In the genomic region with DNA sequence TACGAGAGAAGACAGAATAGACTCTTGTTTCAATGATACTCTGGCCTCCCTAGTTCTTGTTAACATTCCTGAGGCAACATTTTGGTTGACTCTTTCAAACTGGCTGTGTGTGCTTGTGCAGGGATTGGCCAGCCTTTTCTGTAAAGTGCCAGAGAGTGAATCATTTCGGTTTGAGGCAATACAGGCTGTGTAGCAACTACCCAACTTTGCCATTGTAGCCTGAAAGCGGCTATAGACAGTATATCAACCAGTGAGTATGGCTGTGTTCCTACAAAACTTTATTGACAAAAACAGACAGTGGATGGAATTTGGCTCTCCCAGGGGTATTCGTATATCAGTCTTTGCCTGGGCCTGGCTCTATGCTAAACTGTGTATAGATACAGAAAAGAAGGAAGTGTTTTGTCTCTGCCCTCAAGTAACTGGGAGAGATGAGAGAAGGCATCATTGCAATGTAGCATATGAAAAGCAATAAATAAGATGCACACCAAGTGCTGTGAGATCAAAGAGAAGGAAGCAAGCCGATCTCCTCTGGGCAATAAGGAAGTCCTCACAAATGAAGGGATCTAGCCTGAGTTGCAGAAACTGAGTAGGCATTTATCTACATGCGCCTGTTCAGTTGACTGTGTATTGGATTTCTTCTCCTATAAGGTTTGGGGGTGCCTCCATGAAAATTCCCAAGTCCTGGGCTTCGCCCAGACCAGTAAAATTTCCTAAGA, we compare ENCODE assay signal across 9 cellular contexts.
DNase-seq lines count a peak whose midpoint lies in the region; ATAC-seq, FAIRE-seq and TF ChIP-seq lines count a peak whose summit lies in the region.
"Had no signal": no experiment of that assay in that cellular context is flagged by ENCODE, and none has a peak within 500 bp of the region (broad histone marks: within the 10 kb centered on the region; RNA-seq: fewer than 3 reads in every experiment).

No MANE protein-coding gene starts in this region.

- in situ Hi-C loops in astrocyte of the cerebellum (cut with HindIII; ENCODE audit: low sequenced_read_pairs) = no loop called here

- TF ChIP-seq CTCF in astrocyte of the cerebellum (IDR thresholded peaks at IDR 0.05; ENCODE audit: low read depth, low read length, missing control alignments) (no peak), type B pancreatic cell (conservative IDR thresholded peaks at IDR 0.05) (no peak), glutamatergic neuron (IDR thresholded peaks at IDR 0.05; ENCODE audit: partially characterized antibody, unreplicated experiment) (no peak)

- peaks cover 21% of the 10 kb centered on the region for H3K4me1 Mint-ChIP-seq in type B pancreatic cell (ENCODE audit: unreplicated experiment)
- H3K4me1 Mint-ChIP-seq in glutamatergic neuron (ENCODE audit: low read depth, unreplicated experiment) = peaks cover 21% of the 10 kb centered on the region
- H3K4me1 Mint-ChIP-seq: central memory CD8-positive, alpha-beta T cell had no signal

- no peak for ATAC-seq in HG02610 (IDR thresholded peaks at IDR 0.05; ENCODE audit: unreplicated experiment)
- no peak for ATAC-seq in GM21381 (IDR thresholded peaks at IDR 0.05; ENCODE audit: unreplicated experiment)

- H3K27me3 Mint-ChIP-seq in type B pancreatic cell = no peaks in the 10 kb centered on the region
- H3K27me3 Mint-ChIP-seq in glutamatergic neuron (ENCODE audit: unreplicated experiment) = peaks cover 3% of the 10 kb centered on the region
- H3K27me3 Mint-ChIP-seq: central memory CD8-positive, alpha-beta T cell had no signal

- peak overlapping the region; percentile 11 for H3K27ac Mint-ChIP-seq in type B pancreatic cell
- no peak overlapping the region for H3K27ac Mint-ChIP-seq in glutamatergic neuron (ENCODE audit: unreplicated experiment)

- H3K4me3 Mint-ChIP-seq in type B pancreatic cell (no peak overlapping the region), glutamatergic neuron (ENCODE audit: unreplicated experiment) (no peak overlapping the region)
- H3K4me3 Mint-ChIP-seq: central memory CD8-positive, alpha-beta T cell had no signal

- FAIRE-seq in HTR-8/SVneo (lab: Jason Lieb, UNC) = no peak

- no peak overlapping the region for H3K4me3 ChIP-seq in astrocyte of the cerebellum (ENCODE audit: low read depth, low read length)

- no peaks in the 10 kb centered on the region for H3K36me3 Mint-ChIP-seq in type B pancreatic cell
- no peaks in the 10 kb centered on the region for H3K36me3 Mint-ChIP-seq in glutamatergic neuron (ENCODE audit: unreplicated experiment)

- no peaks in the 10 kb centered on the region for H3K9me3 Mint-ChIP-seq in type B pancreatic cell
- H3K9me3 Mint-ChIP-seq in glutamatergic neuron (ENCODE audit: unreplicated experiment) = peaks cover 4% of the 10 kb centered on the region

- DNase-seq in HTR-8/SVneo (ENCODE audit: insufficient read length, low spot score) = peak; percentile 25
- DNase-seq in astrocyte of the cerebellum (ENCODE audit: low read depth) = peak; percentile 87
- DNase-seq in iris pigment epithelial cell (ENCODE audit: low read depth) = peak; percentile 98
- DNase-seq in type B pancreatic cell (ENCODE audit: extremely low spot score, unreplicated experiment) = no peak
- DNase-seq in glutamatergic neuron = no peak
- no peak for DNase-seq in NCI-H1105 treated with DMSO at 0.1 percent for 48 hours (lab: John Stamatoyannopoulos, UW)

Comparison
In these comparisons a context has a peak if more than half of its experiments do, and no peak if none do; other contexts are left out.
1. DNase-seq: peak in HTR-8/SVneo (single experiment), astrocyte of the cerebellum (single experiment) and iris pigment epithelial cell (single experiment); none in type B pancreatic cell (single experiment), glutamatergic neuron (single experiment) and NCI-H1105 treated with DMSO at 0.1 percent for 48 hours (single experiment).